Comparison of ENCODE assay signal across 1 cellular context in genomic region chr4:1753692-1754311, GRCh38.
A peak's percentile ranks its signal among the peaks of the same experiment; 100 is the strongest.
TF ChIP-seq lines count a peak whose summit lies in the region.

No MANE protein-coding gene starts in this region.

TF ChIP-seq in HEK293, 187 proteins besides CTCF, POLR2A, EP300 and RAD21 (continued from another document):
- TF ChIP-seq, protein P1, sequence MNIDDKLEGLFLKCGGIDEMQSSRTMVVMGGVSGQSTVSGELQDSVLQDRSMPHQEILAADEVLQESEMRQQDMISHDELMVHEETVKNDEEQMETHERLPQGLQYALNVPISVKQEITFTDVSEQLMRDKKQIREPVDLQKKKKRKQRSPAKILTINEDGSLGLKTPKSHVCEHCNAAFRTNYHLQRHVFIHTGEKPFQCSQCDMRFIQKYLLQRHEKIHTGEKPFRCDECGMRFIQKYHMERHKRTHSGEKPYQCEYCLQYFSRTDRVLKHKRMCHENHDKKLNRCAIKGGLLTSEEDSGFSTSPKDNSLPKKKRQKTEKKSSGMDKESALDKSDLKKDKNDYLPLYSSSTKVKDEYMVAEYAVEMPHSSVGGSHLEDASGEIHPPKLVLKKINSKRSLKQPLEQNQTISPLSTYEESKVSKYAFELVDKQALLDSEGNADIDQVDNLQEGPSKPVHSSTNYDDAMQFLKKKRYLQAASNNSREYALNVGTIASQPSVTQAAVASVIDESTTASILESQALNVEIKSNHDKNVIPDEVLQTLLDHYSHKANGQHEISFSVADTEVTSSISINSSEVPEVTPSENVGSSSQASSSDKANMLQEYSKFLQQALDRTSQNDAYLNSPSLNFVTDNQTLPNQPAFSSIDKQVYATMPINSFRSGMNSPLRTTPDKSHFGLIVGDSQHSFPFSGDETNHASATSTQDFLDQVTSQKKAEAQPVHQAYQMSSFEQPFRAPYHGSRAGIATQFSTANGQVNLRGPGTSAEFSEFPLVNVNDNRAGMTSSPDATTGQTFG (tag by site-specific recombination; IDR thresholded peaks at IDR 0.05; ENCODE audit: borderline replicate concordance): no peak
- TF ChIP-seq ZNF423 (tag by site-specific recombination; IDR thresholded peaks at IDR 0.05) (0 out of 2 replicates have a peak, but pooled peaks have one; percentile 11), KLF1 (tag by site-specific recombination; IDR thresholded peaks at IDR 0.05) (no peak)
